Comparison of ENCODE assay signal across 9 cellular contexts in genomic region chr12:4270670-4271432, GRCh38. TPM values are rescaled to one million over a fixed set of nuclear protein-coding genes. Genes with fewer than 3 reads are reported as not detected.
A peak's percentile ranks its signal among the peaks of the same experiment; 100 is the strongest.
DNase-seq lines count a peak whose midpoint lies in the region; ATAC-seq, FAIRE-seq and TF ChIP-seq lines count a peak whose summit lies in the region.
"Had no signal": no experiment of that assay in that cellular context is flagged by ENCODE, and none has a peak within 500 bp of the region (broad histone marks: within the 10 kb centered on the region; RNA-seq: fewer than 3 reads in every experiment).

No MANE protein-coding gene starts in this region.

- intact Hi-C loops in mammary epithelial cell (cut with micrococcal nuclease), result loop anchor here (5.0 kb wide), 1 partner anchor 399 kb away; the partner anchor contains the start of gene PARP11

- H3K4me1 ChIP-seq in mammary epithelial cell (ENCODE audit: insufficient read depth, low read length), result peaks cover 25% of the 10 kb centered on the region

- H3K79me2 ChIP-seq in SU-DHL-6 (ENCODE audit: insufficient read depth, low read length), result no peaks in the 10 kb centered on the region
- H3K79me2 ChIP-seq in mammary epithelial cell (ENCODE audit: insufficient read depth, low read length), result peaks cover 27% of the 10 kb centered on the region

- peak; percentile 86 for FAIRE-seq in GM12892 (lab: Jason Lieb, UNC)

- peaks cover 4% of the 10 kb centered on the region; the same call in 1 of the 2 replicates for H3K27me3 ChIP-seq in SU-DHL-6 (ENCODE audit: low read length)
- H3K27me3 ChIP-seq in mammary epithelial cell (ENCODE audit: insufficient read depth, low read length), result peaks cover 27% of the 10 kb centered on the region

- H2AFZ ChIP-seq in SU-DHL-6 (ENCODE audit: low read depth, low read length, severe bottlenecking) (peak overlapping the region; percentile 72), mammary epithelial cell (ENCODE audit: low read depth, low read length) (peak overlapping the region; percentile 67)

- H3K27ac ChIP-seq in SU-DHL-6 (ENCODE audit: low read depth, low read length) (no peak overlapping the region), mammary epithelial cell (ENCODE audit: insufficient read depth, low read depth, low read length) (no peak overlapping the region)

- H3K36me3 ChIP-seq in SU-DHL-6 (ENCODE audit: low read length) (no peaks in the 10 kb centered on the region), mammary epithelial cell (ENCODE audit: insufficient read depth, low read length) (peaks cover under 1% of the 10 kb centered on the region)

- dilution Hi-C loops in mammary epithelial cell (cut with HindIII; ENCODE audit: low sequenced_read_pairs), result loop anchor here (10.0 kb wide), 1 partner anchor 266 kb away; no protein-coding TSS in a partner anchor

- 0% methylated on average over 2 of the region's 48 CpGs for WGBS in mammary epithelial cell (ENCODE audit: low coverage, missing lambda C conversion rate)

- H3K4me3 ChIP-seq in SU-DHL-6 (ENCODE audit: insufficient read depth, low read length, poor library complexity, severe bottlenecking) (peak overlapping the region; percentile 50), mammary epithelial cell (replicated peaks in 1 of 3; ENCODE audit: insufficient read depth in 1 of 3, low read depth in 2 of 3, low read length in 3 of 3) (peak overlapping the region in 1 of 3 experiments; percentile 48)

- CTCF ChIA-PET in mammary epithelial cell (lab: Charles Lee; ENCODE audit: low non-redundant PET), result no interaction called here

- H3K4me2 ChIP-seq in SU-DHL-6 (ENCODE audit: low read depth, low read length, poor library complexity, severe bottlenecking) (peak overlapping the region; percentile 81), mammary epithelial cell (ENCODE audit: insufficient read depth, low read depth, low read length) (peak overlapping the region; percentile 68)

- H3K9me2 ChIP-seq in SU-DHL-6 (replicated peaks; ENCODE audit: insufficient read depth, low read length), result no peaks in the 10 kb centered on the region

- no peak; the same call in 1 of the 2 replicates for TF ChIP-seq POLR2A in GM12892 (IDR thresholded peaks at IDR 0.05; ENCODE audit: low read depth, low read length)

- TF ChIP-seq CTCF in SU-DHL-6 (IDR thresholded peaks at IDR 0.05; ENCODE audit: insufficient read depth, low read length, poor library complexity, severe bottlenecking) (no peak), mammary epithelial cell (conservative IDR thresholded peaks at IDR 0.05 in 1 of 2, IDR thresholded peaks at IDR 0.05 in 1 of 2; ENCODE audit: extremely low read depth in 1 of 2, insufficient read depth in 1 of 2, low read depth in 1 of 2, low read length in 2 of 2) (no peak)

- H4K20me1 ChIP-seq in SU-DHL-6 (ENCODE audit: low read depth, low read length), result no peaks in the 10 kb centered on the region
- no peaks in the 10 kb centered on the region for H4K20me1 ChIP-seq in mammary epithelial cell (ENCODE audit: insufficient read depth, low read length)

- no TSS peak for BruUV-seq in mammary epithelial cell (replicated peaks; lab: Mats Ljungman, UMichigan)

- H3K9me3 ChIP-seq in SU-DHL-6 (ENCODE audit: insufficient read depth, low read length), result no peaks in the 10 kb centered on the region
- no peaks in the 10 kb centered on the region for H3K9me3 ChIP-seq in mammary epithelial cell (replicated peaks; ENCODE audit: insufficient read depth, low read length)

- no peaks in the 10 kb centered on the region for H3F3A ChIP-seq in SU-DHL-6 (ENCODE audit: insufficient read depth)

- H3K9ac ChIP-seq in SU-DHL-6 (ENCODE audit: low read length), result peak overlapping the region; percentile 32; the same call in 1 of the 2 replicates
- no peak overlapping the region for H3K9ac ChIP-seq in mammary epithelial cell (ENCODE audit: insufficient read depth, low read length)

- no peak for DNase-seq in GM12892 (ENCODE audit: insufficient read length)
- DNase-seq in mammary epithelial cell, result no peak
- DNase-seq in left kidney (ENCODE audit: low read depth, low spot score), result peak; percentile 91
- DNase-seq in stimulated activated CD4-positive, alpha-beta T cell treated with anti-CD3 and anti-CD28 coated beads, Interleukin-4, amount 100 ng/mL, for 4 hours, result peak; percentile 50 to 55

- in situ Hi-C loops in mammary epithelial cell (cut with MboI; ENCODE audit: low sequenced_read_pairs in 2 of 2), result loop anchor here in 1 of 2 donors (10.0 kb wide), 1 partner anchor 276 kb away; no protein-coding TSS in a partner anchor

- ATAC-seq in HG03196 (IDR thresholded peaks at IDR 0.05; ENCODE audit: unreplicated experiment) (no peak), GM18870 (IDR thresholded peaks at IDR 0.05; ENCODE audit: unreplicated experiment) (no peak), GM21825 (IDR thresholded peaks at IDR 0.05; ENCODE audit: unreplicated experiment) (no peak)

RNA-seq across cellular contexts. Expression of gene CCND2, which starts 2.7 kb away (rescaled TPM):
- 130 TPM for polyA plus RNA-seq in GM12892 (2012; ENCODE audit: missing spikeins)
- total RNA-seq in mammary epithelial cell, result 100 to 1,000 TPM; 483 to 932 TPM
- 234 TPM for polyA plus RNA-seq in mammary epithelial cell
- 991 TPM for polyA minus RNA-seq in mammary epithelial cell
- total RNA-seq: M059J had no signal

RNA-seq across cellular contexts. Expression of gene TIGAR, which starts 50.2 kb away (rescaled TPM):
- 20.3 TPM for polyA plus RNA-seq in GM12892 (2012; ENCODE audit: missing spikeins)
- 10 to 100 TPM; 42.8 to 68.2 TPM for total RNA-seq in mammary epithelial cell
- 15.5 TPM for polyA plus RNA-seq in mammary epithelial cell
- 3.8 TPM for polyA minus RNA-seq in mammary epithelial cell

Comparison
In these comparisons a context has a peak if more than half of its experiments do, and no peak if none do; other contexts are left out.
1. DNase-seq: peak in left kidney (single experiment) and stimulated activated CD4-positive, alpha-beta T cell treated with anti-CD3 and anti-CD28 coated beads, Interleukin-4, amount 100 ng/mL, for 4 hours (2 of 2); none in GM12892 (single experiment) and mammary epithelial cell (single experiment).